ENCODE assay signal across 7 cellular contexts in the genomic region with DNA sequence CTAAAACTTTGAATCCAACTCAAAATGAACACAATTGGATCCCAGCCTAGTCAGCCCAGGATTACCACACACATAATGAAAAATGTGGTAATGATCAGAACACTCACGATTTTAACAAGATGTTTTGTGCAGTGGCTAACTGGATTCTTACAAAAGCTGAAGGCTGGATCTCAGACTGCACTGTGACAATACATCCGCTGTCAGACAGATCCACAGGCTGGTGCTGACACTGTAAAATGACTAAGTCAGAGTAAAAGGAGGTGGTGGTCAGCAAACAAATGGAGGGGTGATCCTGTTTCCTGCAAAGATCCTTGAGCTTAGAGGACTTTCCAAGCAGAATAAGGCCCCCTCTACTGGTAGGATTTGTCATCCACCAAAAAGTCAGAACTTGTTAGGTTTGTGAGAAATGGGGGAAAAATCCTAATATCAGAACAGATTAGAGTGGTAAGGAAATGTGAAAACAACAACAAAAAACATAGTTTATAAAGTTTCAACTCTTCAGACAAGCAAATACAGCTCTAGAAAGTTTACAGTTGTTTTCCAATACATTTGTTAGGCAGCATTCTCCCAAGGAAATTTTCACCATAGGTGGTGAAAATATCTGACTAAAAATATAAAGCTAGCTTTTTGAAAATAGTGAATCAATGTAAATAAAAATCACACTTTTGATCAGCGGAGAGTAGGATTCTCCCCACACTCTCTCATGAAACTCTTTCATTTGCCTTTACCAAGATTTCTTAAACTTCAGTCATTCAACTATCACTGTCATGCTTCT.
DNase-seq lines count a peak whose midpoint lies in the region; ATAC-seq and TF ChIP-seq lines count a peak whose summit lies in the region.

No MANE protein-coding gene starts in this region.

- POLR2A ChIA-PET in IMR-90 (lab: Charles Lee; ENCODE audit: unreplicated experiment), result no interaction called here

- H2AK5ac ChIP-seq in IMR-90 (ENCODE audit: low read depth, low read length), result no peak overlapping the region

- H3K14ac ChIP-seq in IMR-90 (replicated peaks; ENCODE audit: low read depth, low read length), result no peak overlapping the region

- BruUV-seq in IMR-90 (replicated peaks; lab: Mats Ljungman, UMichigan), result no TSS peak

- H2BK120ac ChIP-seq in IMR-90 (ENCODE audit: low read depth, low read length), result no peak overlapping the region

- H2BK5ac ChIP-seq in IMR-90 (ENCODE audit: low read depth, low read length, poor library complexity, severe bottlenecking), result no peak overlapping the region

- TF ChIP-seq POLR2A in IMR-90 (IDR thresholded peaks at IDR 0.05; ENCODE audit: low read depth, low read length) (no peak), prostate gland (IDR thresholded peaks at IDR 0.05) (no peak)

- H3K27ac ChIP-seq in IMR-90 (ENCODE audit: insufficient read depth, low read length), result no peak overlapping the region; the same call in 1 of the 2 replicates
- peak overlapping the region; percentile 84 for H3K27ac ChIP-seq in SK-N-MC
- H3K27ac ChIP-seq in prostate gland, result no peak overlapping the region

- ATAC-seq in IMR-90 (ENCODE audit: low read depth) (peak; percentile 91), HG03460 (IDR thresholded peaks at IDR 0.05; ENCODE audit: unreplicated experiment) (no peak)

- no peaks in the 10 kb centered on the region for H3K79me1 ChIP-seq in IMR-90 (ENCODE audit: low read depth in 1 of 2, low read length in 2 of 2)

- H3K4me1 ChIP-seq in IMR-90 (ENCODE audit: control insufficient read depth, insufficient read depth, low read length) (peaks cover 2% of the 10 kb centered on the region), prostate gland (replicated peaks) (no peaks in the 10 kb centered on the region)

- H3K9me3 ChIP-seq in IMR-90 (ENCODE audit: control insufficient read depth, insufficient read depth, low read length) (no peaks in the 10 kb centered on the region), SK-N-MC (ENCODE audit: low read depth, low read length) (no peaks in the 10 kb centered on the region), prostate gland (no peaks in the 10 kb centered on the region)

- dilution Hi-C loops in IMR-90 (cut with HindIII; ENCODE audit: low sequenced_read_pairs, unreplicated experiment), result no loop called here

- no peaks in the 10 kb centered on the region for H4K20me1 ChIP-seq in IMR-90 (ENCODE audit: insufficient read depth, low read length)

- H3K9me1 ChIP-seq in IMR-90 (ENCODE audit: insufficient read depth, low read length), result no peaks in the 10 kb centered on the region

- H3K4ac ChIP-seq in IMR-90 (ENCODE audit: low read depth, low read length), result no peak overlapping the region

- H2BK20ac ChIP-seq in IMR-90 (ENCODE audit: low read depth, low read length), result no peak overlapping the region

- H3K4me2 ChIP-seq in IMR-90 (ENCODE audit: low read depth, low read length), result peak overlapping the region; percentile 97

- H2AFZ ChIP-seq in IMR-90 (replicated peaks; ENCODE audit: low read length, poor library complexity), result peak overlapping the region; percentile 89

- no peak overlapping the region; a peak in 1 of 4 replicates for H4K8ac ChIP-seq in IMR-90 (ENCODE audit: low read depth in 2 of 2, low read length in 2 of 2)

- no peak overlapping the region for H3K23ac ChIP-seq in IMR-90 (ENCODE audit: low read depth, low read length)

- peak; percentile 59 for DNase-seq in EL
- peak; percentile 71 for DNase-seq in IMR-90
- peak; percentile 48 for DNase-seq in SK-N-MC (ENCODE audit: low read depth, low spot score)
- peak; percentile 42 for DNase-seq in foreskin melanocyte
- no peak for DNase-seq in prostate gland (ENCODE audit: low spot score)
- no peak for DNase-seq in stimulated activated naive CD4-positive, alpha-beta T cell (lab: John Stamatoyannopoulos, UW)

- intact Hi-C loops in IMR-90 (cut with micrococcal nuclease), result loop anchor here (1.0 to 10.0 kb wide), 7 partner anchors 52 to 440 kb away; a partner anchor contains a TSS
- intact Hi-C loops in prostate gland (cut with DNase I), result loop anchor here (5.0 to 10.0 kb wide), 3 partner anchors 187 to 437 kb away; no protein-coding TSS in a partner anchor

- in situ Hi-C loops in IMR-90 (cut with MboI; ENCODE audit: low sequenced_read_pairs), result loop anchor here (10.0 kb wide), 3 partner anchors 110 to 440 kb away; no protein-coding TSS in a partner anchor

- peaks cover 4% of the 10 kb centered on the region; the same call in 1 of the 2 replicates for H3K27me3 ChIP-seq in IMR-90 (ENCODE audit: control insufficient read depth, insufficient read depth, low read length)
- no peaks in the 10 kb centered on the region for H3K27me3 ChIP-seq in prostate gland (replicated peaks; ENCODE audit: insufficient read depth)

- H4K91ac ChIP-seq in IMR-90 (ENCODE audit: insufficient read depth, low read depth, low read length), result no peak overlapping the region

- WGBS in IMR-90 (ENCODE audit: extremely low coverage in 2 of 2, insufficient read length in 1 of 2), 2 experiments, result no CpG with 5 or more reads among the region's 3 CpGs
- 29% methylated on average over 3 of the region's 3 CpGs for WGBS in prostate gland

- H3K9ac ChIP-seq in IMR-90 (ENCODE audit: low read depth, low read length), result no peak overlapping the region
- H3K9ac ChIP-seq in SK-N-MC (ENCODE audit: insufficient read length), result peak overlapping the region; percentile 65

- H2AK9ac ChIP-seq in IMR-90 (replicated peaks; ENCODE audit: low read depth, low read length, poor library complexity), result no peak overlapping the region

- peak; percentile 63 for TF ChIP-seq RAD21 in IMR-90 (IDR thresholded peaks at IDR 0.05; ENCODE audit: low read length)

- no peak overlapping the region for H4K5ac ChIP-seq in IMR-90 (ENCODE audit: low read depth, low read length)

- TF ChIP-seq CTCF in IMR-90 (conservative IDR thresholded peaks at IDR 0.05; ENCODE audit: low read depth, low read length) (peak; percentile 72), prostate gland (IDR thresholded peaks at IDR 0.05) (peak; percentile 15 to 57 (median 36))

- CTCF ChIA-PET in IMR-90 (lab: Yijun Ruan, JAX), result interaction anchor here (0.7 to 1.7 kb wide), 13 partner anchors 8 to 441 kb away, joined by 3 to 11 read pairs (median 3); no protein-coding TSS in a partner anchor

- no peak overlapping the region for H3K56ac ChIP-seq in IMR-90 (ENCODE audit: extremely low read depth, insufficient read depth, low read length)

- no peak overlapping the region for H2BK15ac ChIP-seq in IMR-90 (ENCODE audit: low read depth, low read length)

- H3K18ac ChIP-seq in IMR-90 (ENCODE audit: low read depth, low read length), result no peak overlapping the region

- H3K4me3 ChIP-seq in IMR-90 (ENCODE audit: insufficient read depth, low read depth, low read length) (no peak overlapping the region), SK-N-MC (peak overlapping the region; percentile 67), prostate gland (no peak overlapping the region)

- H3K36me3 ChIP-seq in IMR-90 (ENCODE audit: control insufficient read depth, insufficient read depth, low read length), result no peaks in the 10 kb centered on the region
- no peaks in the 10 kb centered on the region for H3K36me3 ChIP-seq in SK-N-MC (ENCODE audit: insufficient read depth, low read length)
- no peaks in the 10 kb centered on the region for H3K36me3 ChIP-seq in prostate gland

TF ChIP-seq in IMR-90, 13 proteins besides CTCF, POLR2A, EP300 and RAD21:
- peak; percentile 52 for TF ChIP-seq SMC3 (IDR thresholded peaks at IDR 0.05; ENCODE audit: low read depth, low read length)
- no peak for TF ChIP-seq RCOR1 (IDR thresholded peaks at IDR 0.05; ENCODE audit: insufficient replicate concordance, low read length)
- TF ChIP-seq CEBPB (IDR thresholded peaks at IDR 0.05; ENCODE audit: low read depth, low read length), result 0 out of 2 replicates have a peak, but pooled peaks have one; percentile 13
- TF ChIP-seq NFE2L2 (IDR thresholded peaks at IDR 0.05; ENCODE audit: low read depth, low read length), result no peak
- TF ChIP-seq CHD1 (IDR thresholded peaks at IDR 0.05; ENCODE audit: low read depth, low read length), result no peak
TF ChIP-seq in IMR-90: peak in this region for 2.

Comparison
In these comparisons a context has a peak if more than half of its experiments do, and no peak if none do; other contexts are left out.
1. DNase-seq: peak in EL (single experiment), IMR-90 (single experiment), SK-N-MC (single experiment) and foreskin melanocyte (single experiment); none in prostate gland (single experiment) and stimulated activated naive CD4-positive, alpha-beta T cell (0 of 6).